Comparison of ENCODE assay signal across 25 cellular contexts in genomic region chr2:31381601-31382000, GRCh38. TPM values are rescaled to one million over a fixed set of nuclear protein-coding genes. Genes with fewer than 3 reads are reported as not detected.
DNase-seq lines count a peak whose midpoint lies in the region; ATAC-seq and TF ChIP-seq lines count a peak whose summit lies in the region.
"Had no signal": no experiment of that assay in that cellular context is flagged by ENCODE, and none has a peak within 500 bp of the region (broad histone marks: within the 10 kb centered on the region; RNA-seq: fewer than 3 reads in every experiment).

No MANE protein-coding gene starts in this region.

- H3K4me3 ChIP-seq in RWPE2 (ENCODE audit: severe bottlenecking) (no peak overlapping the region), endodermal cell (ENCODE audit: low read length) (no peak overlapping the region), lung (no peak overlapping the region)
- H3K4me3 ChIP-seq in naive thymus-derived CD4-positive, alpha-beta T cell (ENCODE audit: low read length) = no peak overlapping the region
- H3K4me3 ChIP-seq: HAP-1 had no signal

- H3K27me3 ChIP-seq in RWPE2 (ENCODE audit: insufficient read depth, poor library complexity, severe bottlenecking) = no peaks in the 10 kb centered on the region
- H3K27me3 ChIP-seq in endodermal cell (ENCODE audit: control insufficient read depth, insufficient read depth, low read length, poor library complexity, severe bottlenecking) = no peaks in the 10 kb centered on the region
- no peaks in the 10 kb centered on the region for H3K27me3 ChIP-seq in lung (ENCODE audit: control insufficient read depth, insufficient read depth)
- no peaks in the 10 kb centered on the region for H3K27me3 ChIP-seq in naive thymus-derived CD4-positive, alpha-beta T cell (ENCODE audit: control insufficient read depth in 2 of 2, insufficient read depth in 2 of 2, low read length in 2 of 2)

- H3K27me3 Mint-ChIP-seq in activated CD4-positive, alpha-beta memory T cell treated with anti-CD3 and anti-CD28 coated beads, Interleukin-2, amount 10 ng/mL, durations not matched to agents 7 days and 5 days = no peaks in the 10 kb centered on the region
- no peaks in the 10 kb centered on the region for H3K27me3 Mint-ChIP-seq in activated CD4-positive, alpha-beta memory T cell treated with anti-CD3 and anti-CD28 coated beads for 36 hours
- no peaks in the 10 kb centered on the region for H3K27me3 Mint-ChIP-seq in endodermal cell (ENCODE audit: insufficient read depth)
- peaks cover 0 to 2% (median 0%) of the 10 kb centered on the region in 5 donors for H3K27me3 Mint-ChIP-seq in naive thymus-derived CD4-positive, alpha-beta T cell

- TF ChIP-seq CTCF in RWPE2 (IDR thresholded peaks at IDR 0.05; ENCODE audit: poor library complexity, severe bottlenecking) (no peak), endodermal cell (conservative IDR thresholded peaks at IDR 0.05) (no peak), lung (IDR thresholded peaks at IDR 0.05; ENCODE audit: control extremely low read depth, extremely low read depth) (no peak)

- H3K4me1 Mint-ChIP-seq in activated CD4-positive, alpha-beta memory T cell treated with anti-CD3 and anti-CD28 coated beads, Interleukin-2, amount 10 ng/mL, durations not matched to agents 7 days and 5 days = peaks cover 54% of the 10 kb centered on the region
- H3K4me1 Mint-ChIP-seq in activated CD4-positive, alpha-beta memory T cell treated with anti-CD3 and anti-CD28 coated beads for 36 hours (ENCODE audit: low read depth) = peaks cover 8% of the 10 kb centered on the region
- H3K4me1 Mint-ChIP-seq in endodermal cell = peaks cover 18% of the 10 kb centered on the region
- peaks cover 0 to 51% (median 0%) of the 10 kb centered on the region in 7 donors for H3K4me1 Mint-ChIP-seq in naive thymus-derived CD4-positive, alpha-beta T cell

- H3K9me3 ChIP-seq in RWPE2 (ENCODE audit: severe bottlenecking) (no peaks in the 10 kb centered on the region), endodermal cell (ENCODE audit: control insufficient read depth, low read length) (no peaks in the 10 kb centered on the region), lung (ENCODE audit: control insufficient read depth in 2 of 2, insufficient read depth in 1 of 2, low read length in 1 of 2) (no peaks in the 10 kb centered on the region)
- H3K9me3 ChIP-seq in naive thymus-derived CD4-positive, alpha-beta T cell (ENCODE audit: control insufficient read depth in 2 of 3, low read length in 3 of 3) = no peaks in the 10 kb centered on the region
- H3K9me3 ChIP-seq: HAP-1 had no signal

- intact Hi-C loops in activated CD4-positive, alpha-beta memory T cell treated with anti-CD3 and anti-CD28 coated beads for 36 hours (cut with micrococcal nuclease) = no loop called here
- intact Hi-C loops in cardiac septum (cut with DNase I) = no loop called here
- intact Hi-C loops in naive thymus-derived CD4-positive, alpha-beta T cell (cut with micrococcal nuclease) = no loop called here

- peak overlapping the region; percentile 62 for H3K27ac Mint-ChIP-seq in activated CD4-positive, alpha-beta memory T cell treated with anti-CD3 and anti-CD28 coated beads, Interleukin-2, amount 10 ng/mL, durations not matched to agents 7 days and 5 days
- no peak overlapping the region for H3K27ac Mint-ChIP-seq in activated CD4-positive, alpha-beta memory T cell treated with anti-CD3 and anti-CD28 coated beads for 36 hours
- no peak overlapping the region for H3K27ac Mint-ChIP-seq in endodermal cell
- no peak overlapping the region for H3K27ac Mint-ChIP-seq in naive thymus-derived CD4-positive, alpha-beta T cell
- H3K27ac Mint-ChIP-seq: CD8-positive, alpha-beta T cell had no signal

- H3K36me3 Mint-ChIP-seq in activated CD4-positive, alpha-beta memory T cell treated with anti-CD3 and anti-CD28 coated beads, Interleukin-2, amount 10 ng/mL, durations not matched to agents 7 days and 5 days (ENCODE audit: low read depth) = peaks cover 4% of the 10 kb centered on the region
- no peaks in the 10 kb centered on the region for H3K36me3 Mint-ChIP-seq in activated CD4-positive, alpha-beta memory T cell treated with anti-CD3 and anti-CD28 coated beads for 36 hours
- H3K36me3 Mint-ChIP-seq in endodermal cell (ENCODE audit: low read depth) = peaks cover 5% of the 10 kb centered on the region
- no peaks in the 10 kb centered on the region for H3K36me3 Mint-ChIP-seq in naive thymus-derived CD4-positive, alpha-beta T cell
- H3K36me3 Mint-ChIP-seq: CD8-positive, alpha-beta T cell had no signal

- no peak overlapping the region for H3K9ac ChIP-seq in endodermal cell (ENCODE audit: extremely low read depth, low read length, poor library complexity, severe bottlenecking)

- H3K4me3 Mint-ChIP-seq in activated CD4-positive, alpha-beta memory T cell treated with anti-CD3 and anti-CD28 coated beads, Interleukin-2, amount 10 ng/mL, durations not matched to agents 7 days and 5 days = no peak overlapping the region
- no peak overlapping the region for H3K4me3 Mint-ChIP-seq in activated CD4-positive, alpha-beta memory T cell treated with anti-CD3 and anti-CD28 coated beads for 36 hours
- no peak overlapping the region for H3K4me3 Mint-ChIP-seq in endodermal cell
- H3K4me3 Mint-ChIP-seq in naive thymus-derived CD4-positive, alpha-beta T cell = peak overlapping the region in 1 of 10 donors; percentile 45
- H3K4me3 Mint-ChIP-seq: CD8-positive, alpha-beta T cell; HFFc6 had no signal

- peaks cover 83% of the 10 kb centered on the region for H3K36me3 ChIP-seq in RWPE2 (ENCODE audit: low read depth)
- no peaks in the 10 kb centered on the region for H3K36me3 ChIP-seq in endodermal cell (ENCODE audit: control insufficient read depth, insufficient read depth, low read length)
- H3K36me3 ChIP-seq in lung (ENCODE audit: control insufficient read depth in 2 of 2, insufficient read depth in 2 of 2, low read length in 2 of 2) = no peaks in the 10 kb centered on the region
- no peaks in the 10 kb centered on the region for H3K36me3 ChIP-seq in naive thymus-derived CD4-positive, alpha-beta T cell (ENCODE audit: control insufficient read depth in 2 of 3, insufficient read depth in 3 of 3, low read length in 3 of 3)
- H3K36me3 ChIP-seq: HAP-1 had no signal

- ATAC-seq in RWPE2 (ENCODE audit: low read depth) (no peak), lung (ENCODE audit: insufficient read depth, low FRiP score) (no peak)
- no peak for ATAC-seq in naive thymus-derived CD4-positive, alpha-beta T cell
- ATAC-seq: CD8-positive, alpha-beta T cell had no signal

- peak overlapping the region; percentile 100 for H3K27ac ChIP-seq in RWPE2 (ENCODE audit: poor library complexity, severe bottlenecking)
- no peak overlapping the region for H3K27ac ChIP-seq in endodermal cell (ENCODE audit: low read depth, low read length)
- no peak overlapping the region for H3K27ac ChIP-seq in lung (ENCODE audit: low read depth in 1 of 2, low read length in 1 of 2)
- H3K27ac ChIP-seq in naive thymus-derived CD4-positive, alpha-beta T cell (ENCODE audit: low read depth, low read length) = no peak overlapping the region

- no peak for DNase-seq in activated CD4-positive, alpha-beta memory T cell treated with anti-CD3 and anti-CD28 coated beads, Interleukin-2, amount 10 ng/mL, durations not matched to agents 7 days and 5 days
- DNase-seq in activated CD4-positive, alpha-beta memory T cell treated with anti-CD3 and anti-CD28 coated beads for 36 hours = no peak
- DNase-seq in RWPE2 (ENCODE audit: low spot score) (no peak), endodermal cell (peak; percentile 40), lung (ENCODE audit: low spot score) (peak; percentile 27), cardiac septum (ENCODE audit: low spot score) (no peak)
- no peak for DNase-seq in naive thymus-derived CD4-positive, alpha-beta T cell
- DNase-seq: C1 segment of cervical spinal cord; Caco-2; CD8-positive, alpha-beta T cell; DMS 273 treated with DMSO at 0.1 percent for 48 hours; DMS79; EL; GDM1; GOT3; HFFc6; NCI-H1048; NCI-H1417; NCI-H1694 treated with DMSO at 0.1 percent for 48 hours; NCI-H2081; NCI-H2227 treated with DMSO at 0.1 percent for 48 hours; NCI-H526 treated with DMSO at 0.1 percent for 48 hours; RPMI8226; SHP77 had no signal

- POLR2A ChIA-PET in activated CD4-positive, alpha-beta memory T cell treated with anti-CD3 and anti-CD28 coated beads, Interleukin-2, amount 10 ng/mL, durations not matched to agents 7 days and 5 days (lab: Charles Lee) = no interaction called here
- POLR2A ChIA-PET in activated CD4-positive, alpha-beta memory T cell treated with anti-CD3 and anti-CD28 coated beads for 36 hours (lab: Charles Lee) = no interaction called here
- POLR2A ChIA-PET in naive thymus-derived CD4-positive, alpha-beta T cell (lab: Charles Lee) = no interaction called here

- WGBS in endodermal cell (ENCODE audit: insufficient coverage in 1 of 2, insufficient read length in 1 of 2), 2 experiments = 94 to 100% methylated on average over 3 to 6 of the region's 6 CpGs
- 71 to 79% methylated on average over 6 of the region's 6 CpGs for WGBS in lung, 2 donors

- H3K4me1 ChIP-seq in RWPE2 (ENCODE audit: insufficient read depth, poor library complexity, severe bottlenecking) (peaks cover 38% of the 10 kb centered on the region), endodermal cell (ENCODE audit: control insufficient read depth, insufficient read depth, low read length) (peaks cover 4% of the 10 kb centered on the region), lung (ENCODE audit: control insufficient read depth in 2 of 2, insufficient read depth in 2 of 2, low read length in 2 of 2) (no peaks in the 10 kb centered on the region)
- H3K4me1 ChIP-seq in naive thymus-derived CD4-positive, alpha-beta T cell (ENCODE audit: control insufficient read depth in 2 of 2, insufficient read depth in 2 of 2, low read length in 2 of 2) = no peaks in the 10 kb centered on the region
- H3K4me1 ChIP-seq: Caco-2, HAP-1 had no signal

- no peaks in the 10 kb centered on the region for H3K9me3 Mint-ChIP-seq in activated CD4-positive, alpha-beta memory T cell treated with anti-CD3 and anti-CD28 coated beads, Interleukin-2, amount 10 ng/mL, durations not matched to agents 7 days and 5 days
- no peaks in the 10 kb centered on the region for H3K9me3 Mint-ChIP-seq in activated CD4-positive, alpha-beta memory T cell treated with anti-CD3 and anti-CD28 coated beads for 36 hours
- no peaks in the 10 kb centered on the region for H3K9me3 Mint-ChIP-seq in endodermal cell
- no peaks in the 10 kb centered on the region for H3K9me3 Mint-ChIP-seq in naive thymus-derived CD4-positive, alpha-beta T cell
- H3K9me3 Mint-ChIP-seq: CD8-positive, alpha-beta T cell; HFFc6 had no signal

- CTCF ChIA-PET in activated CD4-positive, alpha-beta memory T cell treated with anti-CD3 and anti-CD28 coated beads, Interleukin-2, amount 10 ng/mL, durations not matched to agents 7 days and 5 days (lab: Charles Lee) = no interaction called here
- CTCF ChIA-PET in activated CD4-positive, alpha-beta memory T cell treated with anti-CD3 and anti-CD28 coated beads for 36 hours (lab: Charles Lee) = no interaction called here
- CTCF ChIA-PET in naive thymus-derived CD4-positive, alpha-beta T cell (lab: Charles Lee) = interaction anchor here (0.7 kb wide), 1 partner anchor 15 kb away, joined by 3 read pairs; no protein-coding TSS in a partner anchor

RNA-seq across cellular contexts. Expression of gene XDH, which starts 32.9 kb away (rescaled TPM):
- total RNA-seq in activated CD4-positive, alpha-beta memory T cell treated with anti-CD3 and anti-CD28 coated beads, Interleukin-2, amount 10 ng/mL, durations not matched to agents 7 days and 5 days = 1 to 10 TPM in 1 of 2 experiments, under 1 TPM in 1; 0.63 to 1.6 TPM
- not detected for total RNA-seq in activated CD4-positive, alpha-beta memory T cell treated with anti-CD3 and anti-CD28 coated beads for 36 hours
- total RNA-seq in endodermal cell = 1 to 10 TPM; 1.9 to 4.0 TPM
- 0.61 TPM for polyA plus RNA-seq in endodermal cell (2013, experiment 1 of 2)
- 0.41 TPM for polyA plus RNA-seq in endodermal cell (2013, experiment 2 of 2)
- 1 to 10 TPM in 1 of 2 donors, under 1 TPM in 1; 0.71 to 1.5 TPM for total RNA-seq in lung
- under 1 TPM; 0.12 to 0.48 TPM for polyA plus RNA-seq in lung
- not detected for total RNA-seq in cardiac septum
- total RNA-seq in naive thymus-derived CD4-positive, alpha-beta T cell = under 1 TPM in 1 of 5 experiments, not detected in 4; 0.36 TPM
- not detected for polyA plus RNA-seq in naive thymus-derived CD4-positive, alpha-beta T cell
- total RNA-seq: CD8-positive, alpha-beta T cell had no signal

Comparison
In these comparisons a context has a peak if more than half of its experiments do, and no peak if none do; other contexts are left out.
1. DNase-seq: peak in endodermal cell (single experiment) and lung (single experiment); none in activated CD4-positive, alpha-beta memory T cell treated with anti-CD3 and anti-CD28 coated beads, Interleukin-2, amount 10 ng/mL, durations not matched to agents 7 days and 5 days (single experiment), activated CD4-positive, alpha-beta memory T cell treated with anti-CD3 and anti-CD28 coated beads for 36 hours (single experiment), RWPE2 (single experiment), cardiac septum (single experiment) and naive thymus-derived CD4-positive, alpha-beta T cell (0 of 9).